In the genomic region with DNA sequence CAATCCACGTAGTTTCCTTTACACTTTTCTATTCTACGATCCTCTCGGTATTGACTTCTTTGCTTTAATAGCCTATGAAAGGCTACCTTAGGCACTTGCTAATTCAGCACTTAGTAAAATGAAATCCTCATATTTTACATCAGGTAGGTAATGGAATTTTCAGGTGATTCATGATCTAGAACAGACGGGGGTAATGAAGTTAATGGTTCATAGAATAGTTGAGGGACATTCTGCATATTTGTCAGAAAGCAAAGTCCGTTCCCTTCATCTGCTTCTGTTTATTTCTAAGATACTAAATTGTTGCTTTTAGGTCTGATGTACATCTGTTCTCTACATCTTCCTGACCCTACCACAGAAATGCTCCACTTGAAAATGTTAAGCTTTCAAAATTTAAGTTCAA, we compare ENCODE assay signal across 8 cellular contexts.
"Had no signal": no experiment of that assay in that cellular context is flagged by ENCODE, and none has a peak within 500 bp of the region (broad histone marks: within the 10 kb centered on the region; RNA-seq: fewer than 3 reads in every experiment).

No MANE protein-coding gene starts in this region.

- H3K27ac ChIP-seq: GM23248 had no signal

- H3K36me3 ChIP-seq: HAP-1 had no signal

- DNase-seq: GM23248, GOT3, H7, HFFc6, KBM-7 had no signal

- H3K9ac ChIP-seq: GM23248 had no signal

- H3K4me3 ChIP-seq: GM23248, HAP-1 had no signal

- H3K9me3 ChIP-seq: HAP-1 had no signal

- FAIRE-seq: HTR-8/SVneo had no signal

- ATAC-seq: HCT116 had no signal

- H2AFZ ChIP-seq: GM23248 had no signal
